ENCODE assay signal across 1 cellular context in the genomic region with DNA sequence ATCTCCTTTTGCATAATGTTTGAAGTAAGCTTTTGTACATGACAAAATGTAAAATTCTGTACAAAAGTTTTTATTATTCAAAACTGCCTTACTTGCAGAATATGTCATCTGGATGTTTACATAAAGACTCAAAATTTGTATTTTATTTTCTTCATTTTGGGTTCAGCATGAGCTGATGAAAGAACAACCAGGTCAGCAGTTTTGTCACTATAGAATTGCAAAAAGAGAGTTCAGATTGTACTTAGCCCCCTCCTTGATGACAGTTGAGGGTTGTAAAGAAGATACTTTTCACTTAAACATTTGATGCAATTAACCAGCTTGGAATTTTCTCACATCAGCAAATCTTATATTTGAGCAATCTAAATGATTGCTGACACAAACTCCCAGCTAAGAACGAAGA.
TF ChIP-seq lines count a peak whose summit lies in the region.

No MANE protein-coding gene starts in this region.

TF ChIP-seq in HepG2, 621 proteins besides CTCF, POLR2A, EP300 and RAD21 (continued from another document):
- TF ChIP-seq WIZ (CRISPR knock-in tag; IDR thresholded peaks at IDR 0.05) = no peak
- TF ChIP-seq ZNF468 (CRISPR knock-in tag; IDR thresholded peaks at IDR 0.05) = no peak
- TF ChIP-seq, protein P1, sequence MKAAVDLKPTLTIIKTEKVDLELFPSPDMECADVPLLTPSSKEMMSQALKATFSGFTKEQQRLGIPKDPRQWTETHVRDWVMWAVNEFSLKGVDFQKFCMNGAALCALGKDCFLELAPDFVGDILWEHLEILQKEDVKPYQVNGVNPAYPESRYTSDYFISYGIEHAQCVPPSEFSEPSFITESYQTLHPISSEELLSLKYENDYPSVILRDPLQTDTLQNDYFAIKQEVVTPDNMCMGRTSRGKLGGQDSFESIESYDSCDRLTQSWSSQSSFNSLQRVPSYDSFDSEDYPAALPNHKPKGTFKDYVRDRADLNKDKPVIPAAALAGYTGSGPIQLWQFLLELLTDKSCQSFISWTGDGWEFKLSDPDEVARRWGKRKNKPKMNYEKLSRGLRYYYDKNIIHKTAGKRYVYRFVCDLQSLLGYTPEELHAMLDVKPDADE (CRISPR knock-in tag; IDR thresholded peaks at IDR 0.05) = no peak
- TF ChIP-seq MAFK (conservative IDR thresholded peaks at IDR 0.05 in 1 of 2, IDR thresholded peaks at IDR 0.05 in 1 of 2; ENCODE audit: low read length in 2 of 2) = peak; percentile 60 to 77
- TF ChIP-seq ZBTB37 (CRISPR knock-in tag; IDR thresholded peaks at IDR 0.05) = no peak
- no peak for TF ChIP-seq TFE3 (CRISPR knock-in tag; IDR thresholded peaks at IDR 0.05)
- TF ChIP-seq, protein P2, sequence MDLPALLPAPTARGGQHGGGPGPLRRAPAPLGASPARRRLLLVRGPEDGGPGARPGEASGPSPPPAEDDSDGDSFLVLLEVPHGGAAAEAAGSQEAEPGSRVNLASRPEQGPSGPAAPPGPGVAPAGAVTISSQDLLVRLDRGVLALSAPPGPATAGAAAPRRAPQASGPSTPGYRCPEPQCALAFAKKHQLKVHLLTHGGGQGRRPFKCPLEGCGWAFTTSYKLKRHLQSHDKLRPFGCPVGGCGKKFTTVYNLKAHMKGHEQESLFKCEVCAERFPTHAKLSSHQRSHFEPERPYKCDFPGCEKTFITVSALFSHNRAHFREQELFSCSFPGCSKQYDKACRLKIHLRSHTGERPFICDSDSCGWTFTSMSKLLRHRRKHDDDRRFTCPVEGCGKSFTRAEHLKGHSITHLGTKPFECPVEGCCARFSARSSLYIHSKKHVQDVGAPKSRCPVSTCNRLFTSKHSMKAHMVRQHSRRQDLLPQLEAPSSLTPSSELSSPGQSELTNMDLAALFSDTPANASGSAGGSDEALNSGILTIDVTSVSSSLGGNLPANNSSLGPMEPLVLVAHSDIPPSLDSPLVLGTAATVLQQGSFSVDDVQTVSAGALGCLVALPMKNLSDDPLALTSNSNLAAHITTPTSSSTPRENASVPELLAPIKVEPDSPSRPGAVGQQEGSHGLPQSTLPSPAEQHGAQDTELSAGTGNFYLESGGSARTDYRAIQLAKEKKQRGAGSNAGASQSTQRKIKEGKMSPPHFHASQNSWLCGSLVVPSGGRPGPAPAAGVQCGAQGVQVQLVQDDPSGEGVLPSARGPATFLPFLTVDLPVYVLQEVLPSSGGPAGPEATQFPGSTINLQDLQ (CRISPR knock-in tag; IDR thresholded peaks at IDR 0.05) = no peak
- TF ChIP-seq FOXO4 (CRISPR knock-in tag; conservative IDR thresholded peaks at IDR 0.05) = no peak
- TF ChIP-seq MAZ (IDR thresholded peaks at IDR 0.05; ENCODE audit: borderline replicate concordance, low read depth, low read length) = no peak
- no peak for TF ChIP-seq MAZ (CRISPR knock-in tag; IDR thresholded peaks at IDR 0.05; ENCODE audit: low read depth)
TF ChIP-seq in HepG2: peak in this region for 2.
